ENCODE assay signal across 17 cellular contexts in the genomic region with DNA sequence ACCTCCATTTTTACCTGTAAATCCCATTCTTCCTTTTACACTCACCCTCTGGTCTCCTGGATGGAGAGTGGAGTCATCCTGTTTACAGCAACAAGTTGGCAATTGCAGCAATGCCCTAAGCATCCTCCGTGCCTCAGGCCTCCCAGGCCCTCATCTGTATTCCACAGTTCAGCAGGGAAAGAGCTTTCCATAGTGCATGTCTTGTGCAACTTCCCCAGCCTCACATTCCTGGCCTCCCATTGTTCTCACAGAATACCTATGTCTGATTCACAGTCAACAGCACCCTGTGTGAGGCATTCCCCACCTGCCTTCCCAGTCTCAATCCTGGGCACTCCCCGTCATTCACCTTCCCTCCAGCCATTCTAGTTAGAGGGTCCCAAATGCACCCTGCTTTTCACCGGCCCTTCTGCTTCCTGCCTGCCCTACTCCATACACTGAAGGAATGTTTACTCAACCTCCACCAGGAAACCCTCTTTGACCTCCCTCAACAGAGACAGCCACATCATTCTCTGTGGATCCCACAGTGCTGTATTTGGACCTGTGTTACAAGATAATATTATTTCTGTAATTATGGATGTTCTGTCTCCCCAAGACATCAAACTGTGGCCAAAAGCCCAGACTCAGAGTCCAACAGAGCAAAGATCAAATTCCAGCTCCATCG.
DNase-seq lines count a peak whose midpoint lies in the region; TF ChIP-seq lines count a peak whose summit lies in the region.
"Had no signal": no experiment of that assay in that cellular context is flagged by ENCODE, and none has a peak within 500 bp of the region (broad histone marks: within the 10 kb centered on the region; RNA-seq: fewer than 3 reads in every experiment).

No MANE protein-coding gene starts in this region.

- intact Hi-C loops in ascending aorta (cut with DNase I): no loop called here

- no peak overlapping the region for H3K4me3 ChIP-seq in NT2/D1 (ENCODE audit: insufficient read length, low read depth)
- no peak overlapping the region for H3K4me3 ChIP-seq in ascending aorta
- H3K4me3 ChIP-seq: colonic mucosa had no signal

- peaks cover 5% of the 10 kb centered on the region for H3K4me1 ChIP-seq in NT2/D1 (ENCODE audit: insufficient read depth, insufficient read length)
- no peaks in the 10 kb centered on the region for H3K4me1 ChIP-seq in ascending aorta
- H3K4me1 ChIP-seq: colonic mucosa had no signal

- no peaks in the 10 kb centered on the region for H3K36me3 Mint-ChIP-seq in progenitor cell of endocrine pancreas (ENCODE audit: insufficient read depth)
- H3K36me3 Mint-ChIP-seq: mesothelial cell of epicardium; stimulated activated memory B cell treated with anti-CD40 and anti-IgM and Interleukin-4, amounts not matched to agents 10 μg/mL and 1 μg/mL and 100 μg/mL, for 72 hours had no signal

- H3K27me3 Mint-ChIP-seq in progenitor cell of endocrine pancreas: peaks cover 4% of the 10 kb centered on the region
- H3K27me3 Mint-ChIP-seq: activated CD4-positive, alpha-beta T cell treated with anti-CD3 and anti-CD28 coated beads, Interleukin-2, amount 10 ng/mL, durations not matched to agents 24 days and 14 days; stimulated activated memory B cell treated with anti-CD40 and anti-IgM and Interleukin-4, amounts not matched to agents 10 μg/mL and 1 μg/mL and 100 μg/mL, for 72 hours had no signal

- DNase-seq in NT2/D1 (ENCODE audit: low read depth, low spot score) (peak; percentile 68), dermis blood vessel endothelial cell (peak; percentile 80), iPS DF 4.7 (ENCODE audit: extremely low read depth, low spot score) (peak; percentile 25), progenitor cell of endocrine pancreas (ENCODE audit: low spot score, unreplicated experiment) (no peak), GM10266 (ENCODE audit: extremely low spot score) (no peak), NCI-H1930 (lab: John Stamatoyannopoulos, UW) (no peak), ascending aorta (ENCODE audit: low spot score in 2 of 2) (no peak)
- no peak for DNase-seq in activated effector memory CD4-positive, alpha-beta T cell treated with anti-CD3 and anti-CD28 coated beads, Interleukin-2, amount 50 U/mL, for 16 hours
- DNase-seq: activated CD4-positive, alpha-beta T cell treated with anti-CD3 and anti-CD28 coated beads, Interleukin-2, amount 10 ng/mL, durations not matched to agents 24 days and 14 days; activated CD8-positive, alpha-beta memory T cell treated with anti-CD3 and anti-CD28 coated beads, Interleukin-2, amount 50 U/mL, for 4 hours; AML-193; colonic mucosa; COR-L47; erythroblast; NCI-H1417 treated with DMSO at 0.1 percent for 48 hours had no signal

- H3K9me3 Mint-ChIP-seq in progenitor cell of endocrine pancreas (ENCODE audit: low read depth): peaks cover 4% of the 10 kb centered on the region
- H3K9me3 Mint-ChIP-seq: activated CD4-positive, alpha-beta T cell treated with anti-CD3 and anti-CD28 coated beads, Interleukin-2, amount 10 ng/mL, durations not matched to agents 24 days and 14 days; mesothelial cell of epicardium had no signal

- peak overlapping the region; percentile 18 for H3K27ac Mint-ChIP-seq in progenitor cell of endocrine pancreas
- H3K27ac Mint-ChIP-seq: activated CD4-positive, alpha-beta T cell treated with anti-CD3 and anti-CD28 coated beads, Interleukin-2, amount 10 ng/mL, durations not matched to agents 24 days and 14 days; mesothelial cell of epicardium; stimulated activated memory B cell treated with anti-CD40 and anti-IgM and Interleukin-4, amounts not matched to agents 10 μg/mL and 1 μg/mL and 100 μg/mL, for 72 hours had no signal

- H3K36me3 ChIP-seq in NT2/D1 (ENCODE audit: insufficient read depth, insufficient read length, low read length): no peaks in the 10 kb centered on the region
- H3K36me3 ChIP-seq in ascending aorta: no peaks in the 10 kb centered on the region
- H3K36me3 ChIP-seq: colonic mucosa had no signal

- H3K9me3 ChIP-seq in NT2/D1 (ENCODE audit: insufficient read depth, low read length): no peaks in the 10 kb centered on the region; the same call in 1 of the 2 replicates
- no peaks in the 10 kb centered on the region for H3K9me3 ChIP-seq in ascending aorta
- H3K9me3 ChIP-seq: colonic mucosa had no signal

- TF ChIP-seq CTCF in progenitor cell of endocrine pancreas (IDR thresholded peaks at IDR 0.05; ENCODE audit: unreplicated experiment): no peak
- TF ChIP-seq CTCF in GM10266 (IDR thresholded peaks at IDR 0.05; ENCODE audit: control insufficient read depth, insufficient read depth, low read depth, missing control alignments): no peak
- TF ChIP-seq CTCF in ascending aorta (IDR thresholded peaks at IDR 0.05): no peak

- H3K27me3 ChIP-seq in NT2/D1 (ENCODE audit: insufficient read depth, insufficient read length) (no peaks in the 10 kb centered on the region), ascending aorta (no peaks in the 10 kb centered on the region)
- H3K27me3 ChIP-seq: colonic mucosa had no signal

- H3K9ac ChIP-seq in NT2/D1 (ENCODE audit: insufficient read length, low read depth): no peak overlapping the region

- H3K27ac ChIP-seq in ascending aorta: no peak overlapping the region
- H3K27ac ChIP-seq: colonic mucosa had no signal

- H3K4me3 Mint-ChIP-seq in progenitor cell of endocrine pancreas (ENCODE audit: low read depth): no peak overlapping the region
- H3K4me3 Mint-ChIP-seq: activated CD4-positive, alpha-beta T cell treated with anti-CD3 and anti-CD28 coated beads, Interleukin-2, amount 10 ng/mL, durations not matched to agents 24 days and 14 days; mesothelial cell of epicardium; stimulated activated memory B cell treated with anti-CD40 and anti-IgM and Interleukin-4, amounts not matched to agents 10 μg/mL and 1 μg/mL and 100 μg/mL, for 72 hours had no signal

- peaks cover 6% of the 10 kb centered on the region for H3K4me1 Mint-ChIP-seq in progenitor cell of endocrine pancreas (ENCODE audit: low read depth)
- H3K4me1 Mint-ChIP-seq: activated CD4-positive, alpha-beta T cell treated with anti-CD3 and anti-CD28 coated beads, Interleukin-2, amount 10 ng/mL, durations not matched to agents 24 days and 14 days; mesothelial cell of epicardium had no signal

Comparison
In these comparisons a context has a peak if more than half of its experiments do, and no peak if none do; other contexts are left out.
1. DNase-seq: peak in NT2/D1 (single experiment), dermis blood vessel endothelial cell (single experiment) and iPS DF 4.7 (single experiment); none in progenitor cell of endocrine pancreas (single experiment), activated effector memory CD4-positive, alpha-beta T cell treated with anti-CD3 and anti-CD28 coated beads, Interleukin-2, amount 50 U/mL, for 16 hours (single experiment), GM10266 (single experiment), NCI-H1930 (0 of 2) and ascending aorta (0 of 2).